ENCODE assay signal across 9 cellular contexts in the genomic region with DNA sequence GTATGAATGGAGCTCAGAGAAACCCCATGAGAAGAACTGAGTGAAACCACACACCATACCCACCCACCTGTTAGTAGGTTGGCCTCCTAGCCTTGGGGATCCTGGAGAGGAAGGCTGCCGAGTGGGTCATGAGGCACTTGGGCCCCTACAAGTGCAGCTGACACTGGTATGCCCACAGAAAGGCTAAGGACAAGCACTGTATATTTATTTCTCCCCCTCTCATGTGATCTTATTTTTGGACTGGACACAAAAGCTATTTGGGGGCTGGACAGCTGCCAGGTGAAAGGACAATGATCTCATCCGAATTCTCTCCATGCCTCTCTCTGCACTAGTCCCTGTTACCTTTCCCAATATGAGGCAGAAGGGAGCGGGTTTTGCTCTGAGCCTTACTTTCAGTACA. TPM values are rescaled to one million over a fixed set of nuclear protein-coding genes. Genes with fewer than 3 reads are reported as not detected.
DNase-seq lines count a peak whose midpoint lies in the region; ATAC-seq and TF ChIP-seq lines count a peak whose summit lies in the region.
"Had no signal": no experiment of that assay in that cellular context is flagged by ENCODE, and none has a peak within 500 bp of the region (broad histone marks: within the 10 kb centered on the region; RNA-seq: fewer than 3 reads in every experiment).

No MANE protein-coding gene starts in this region.

- 55 to 61% (median 59%) methylated on average over 2 to 3 of the region's 3 CpGs for WGBS in adrenal gland, 4 donors
- 59% methylated on average over 3 of the region's 3 CpGs for WGBS in prostate gland

- in situ Hi-C loops in G401 (cut with HindIII; ENCODE audit: low sequenced_read_pairs): no loop called here

- no peak for ATAC-seq in HG02571 (IDR thresholded peaks at IDR 0.05; ENCODE audit: unreplicated experiment)
- ATAC-seq: K562 had no signal

- peaks cover 7% of the 10 kb centered on the region for H3K27me3 Mint-ChIP-seq in activated CD4-positive, alpha-beta T cell treated with anti-CD3 and anti-CD28 coated beads, Interleukin-2, amount 10 ng/mL, durations not matched to agents 24 days and 14 days

- H3K27me3 ChIP-seq in adrenal gland: no peaks in the 10 kb centered on the region
- no peaks in the 10 kb centered on the region for H3K27me3 ChIP-seq in cardiac muscle cell
- no peaks in the 10 kb centered on the region for H3K27me3 ChIP-seq in rectal smooth muscle tissue (ENCODE audit: control insufficient read depth, insufficient read depth, low read length)
- H3K27me3 ChIP-seq in prostate gland (replicated peaks; ENCODE audit: insufficient read depth): no peaks in the 10 kb centered on the region

- no peaks in the 10 kb centered on the region for H3K9me3 ChIP-seq in adrenal gland (replicated peaks in 1 of 3)
- H3K9me3 ChIP-seq in cardiac muscle cell (ENCODE audit: low read depth): no peaks in the 10 kb centered on the region
- no peaks in the 10 kb centered on the region for H3K9me3 ChIP-seq in prostate gland

- H3K4me3 ChIP-seq in adrenal gland: no peak overlapping the region
- H3K4me3 ChIP-seq in cardiac muscle cell: no peak overlapping the region
- no peak overlapping the region for H3K4me3 ChIP-seq in rectal smooth muscle tissue (ENCODE audit: low read length)
- no peak overlapping the region for H3K4me3 ChIP-seq in prostate gland
- H3K4me3 ChIP-seq: K562 had no signal

- H3K27ac ChIP-seq in adrenal gland (peak overlapping the region in 2 of 5 donors; percentile 43 to 62), cardiac muscle cell (no peak overlapping the region), rectal smooth muscle tissue (ENCODE audit: low read depth, low read length) (peak overlapping the region; percentile 62), prostate gland (no peak overlapping the region)

- H3K36me3 ChIP-seq in adrenal gland (replicated peaks in 1 of 2) (no peaks in the 10 kb centered on the region), cardiac muscle cell (no peaks in the 10 kb centered on the region), rectal smooth muscle tissue (ENCODE audit: control insufficient read depth, insufficient read depth, low read length) (no peaks in the 10 kb centered on the region), prostate gland (no peaks in the 10 kb centered on the region)

- H3K4me1 ChIP-seq in adrenal gland (replicated peaks in 1 of 2): peaks cover 0 to 17% of the 10 kb centered on the region in 2 donors
- peaks cover 19% of the 10 kb centered on the region for H3K4me1 ChIP-seq in cardiac muscle cell (ENCODE audit: low read depth)
- peaks cover 20% of the 10 kb centered on the region for H3K4me1 ChIP-seq in rectal smooth muscle tissue (ENCODE audit: control insufficient read depth, insufficient read depth, low read length)
- H3K4me1 ChIP-seq in prostate gland (replicated peaks): no peaks in the 10 kb centered on the region

- no peak for TF ChIP-seq CTCF in adrenal gland (IDR thresholded peaks at IDR 0.05)
- no peak for TF ChIP-seq CTCF in cardiac muscle cell (IDR thresholded peaks at IDR 0.05; ENCODE audit: low read depth, low read length)
- no peak for TF ChIP-seq CTCF in prostate gland (IDR thresholded peaks at IDR 0.05)

- DNase-seq in G401 (ENCODE audit: low spot score): peak; percentile 84
- peak in 6 of 7 donors; percentile 40 to 79 (median 68) for DNase-seq in adrenal gland
- DNase-seq in cardiac muscle cell (ENCODE audit: low read depth in 1 of 2, low spot score in 1 of 2): peak; percentile 49 to 57
- DNase-seq in prostate gland (ENCODE audit: low spot score): no peak
- no peak for DNase-seq in activated CD4-positive, alpha-beta T cell treated with anti-CD3 and anti-CD28 coated beads, Interleukin-2, amount 10 ng/mL, durations not matched to agents 24 days and 14 days
- no peak for DNase-seq in NCI-H2171 (lab: John Stamatoyannopoulos, UW)

- H3K4me3 Mint-ChIP-seq in activated CD4-positive, alpha-beta T cell treated with anti-CD3 and anti-CD28 coated beads, Interleukin-2, amount 10 ng/mL, durations not matched to agents 24 days and 14 days: no peak overlapping the region

- intact Hi-C loops in adrenal gland (cut with DNase I): loop anchor here (5.0 to 10.0 kb wide), 4 partner anchors 41 to 543 kb away; no protein-coding TSS in a partner anchor
- intact Hi-C loops in prostate gland (cut with DNase I): loop anchor here (2.0 kb wide), 2 partner anchors 43 to 85 kb away; no protein-coding TSS in a partner anchor
- intact Hi-C loops in activated CD4-positive, alpha-beta T cell treated with anti-CD3 and anti-CD28 coated beads, Interleukin-2, amount 10 ng/mL, durations not matched to agents 24 days and 14 days (cut with micrococcal nuclease): loop anchor here (2.0 kb wide), 1 partner anchor 553 kb away; no protein-coding TSS in a partner anchor

- TF ChIP-seq POLR2A in adrenal gland (IDR thresholded peaks at IDR 0.05): no peak
- no peak for TF ChIP-seq POLR2A in prostate gland (IDR thresholded peaks at IDR 0.05)

- H3K9ac ChIP-seq in rectal smooth muscle tissue (ENCODE audit: low read length): no peak overlapping the region

- H3K36me3 Mint-ChIP-seq in activated CD4-positive, alpha-beta T cell treated with anti-CD3 and anti-CD28 coated beads, Interleukin-2, amount 10 ng/mL, durations not matched to agents 24 days and 14 days (ENCODE audit: low read depth): no peaks in the 10 kb centered on the region

- H3K27ac Mint-ChIP-seq in activated CD4-positive, alpha-beta T cell treated with anti-CD3 and anti-CD28 coated beads, Interleukin-2, amount 10 ng/mL, durations not matched to agents 24 days and 14 days: no peak overlapping the region

- H3K4me1 Mint-ChIP-seq in activated CD4-positive, alpha-beta T cell treated with anti-CD3 and anti-CD28 coated beads, Interleukin-2, amount 10 ng/mL, durations not matched to agents 24 days and 14 days: peaks cover 2% of the 10 kb centered on the region

- H3K9me3 Mint-ChIP-seq in activated CD4-positive, alpha-beta T cell treated with anti-CD3 and anti-CD28 coated beads, Interleukin-2, amount 10 ng/mL, durations not matched to agents 24 days and 14 days: no peaks in the 10 kb centered on the region

RNA-seq across cellular contexts. Expression of gene FGF1, which starts 12.0 kb away (rescaled TPM):
- total RNA-seq in G401 (2014; rRNA removed; shearing (Covaris generic)): 0.03 TPM in 1 of 2 replicates, not detected in the other
- total RNA-seq in adrenal gland (1 to 10 TPM in 5 of 8 donors, under 1 TPM in 3; 0.42 to 2.5 (median 1.3) TPM), cardiac muscle cell (0.81 TPM in 1 of 2 replicates, not detected in the other), prostate gland (1 to 10 TPM; 2.0 to 9.4 TPM)
- polyA plus RNA-seq in adrenal gland (1 to 10 TPM in 1 of 3 donors, under 1 TPM in 2; 0.57 to 1.7 (median 0.64) TPM), cardiac muscle cell (not detected in 2 replicates)
- not detected in 2 replicates for total RNA-seq in activated CD4-positive, alpha-beta T cell treated with anti-CD3 and anti-CD28 coated beads, Interleukin-2, amount 10 ng/mL, durations not matched to agents 24 days and 14 days
- total RNA-seq: K562 had no signal
- polyA plus RNA-seq: K562 had no signal

Comparison
In these comparisons a context has a peak if more than half of its experiments do, and no peak if none do; other contexts are left out.
1. DNase-seq: peak in G401 (single experiment), adrenal gland (6 of 7) and cardiac muscle cell (2 of 2); none in prostate gland (single experiment), activated CD4-positive, alpha-beta T cell treated with anti-CD3 and anti-CD28 coated beads, Interleukin-2, amount 10 ng/mL, durations not matched to agents 24 days and 14 days (single experiment) and NCI-H2171 (single experiment).